Comparison of ENCODE assay signal across 24 cellular contexts in the genomic region with DNA sequence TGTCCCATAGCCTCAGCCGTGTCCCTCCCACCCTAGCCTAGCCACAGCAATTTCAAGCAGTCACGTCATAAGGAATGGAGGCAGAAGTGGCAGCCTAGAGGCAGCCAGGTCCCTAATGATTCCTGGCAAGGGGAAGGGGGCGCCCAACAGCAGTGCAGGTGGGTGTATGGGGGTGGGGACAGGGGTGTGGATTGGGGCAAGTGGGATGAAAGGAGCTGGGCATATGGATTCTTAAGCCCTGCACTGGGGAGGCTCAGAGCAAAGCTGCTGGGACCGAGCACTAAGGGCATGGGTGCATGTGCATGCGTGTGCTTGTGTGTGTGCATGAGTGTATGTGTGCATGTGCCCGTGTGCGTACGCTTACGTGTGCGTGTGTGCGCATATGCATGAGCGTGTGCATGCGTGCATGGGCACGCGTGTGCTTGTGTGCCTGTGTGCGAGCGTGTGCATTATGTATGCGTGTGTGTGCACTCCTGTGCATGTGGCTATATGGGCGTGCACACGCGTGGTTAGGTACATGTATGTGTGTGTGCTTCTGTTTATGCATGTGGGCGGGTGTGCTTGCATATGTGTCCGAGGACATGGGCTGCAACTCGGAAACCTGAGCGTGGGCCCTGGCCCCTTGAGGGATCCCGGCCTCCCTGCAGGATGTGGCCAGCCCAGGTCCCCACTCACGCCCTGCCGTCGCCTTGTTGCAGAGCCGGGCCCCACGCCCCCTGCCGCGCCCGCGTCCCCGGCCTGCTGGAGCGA. TPM values are rescaled to one million over a fixed set of nuclear protein-coding genes. Genes with fewer than 3 reads are reported as not detected.
DNase-seq lines count a peak whose midpoint lies in the region; ATAC-seq and TF ChIP-seq lines count a peak whose summit lies in the region.
"Had no signal": no experiment of that assay in that cellular context is flagged by ENCODE, and none has a peak within 500 bp of the region (broad histone marks: within the 10 kb centered on the region; RNA-seq: fewer than 3 reads in every experiment).

No MANE protein-coding gene starts in this region.

- POLR2A ChIA-PET in MCF 10A (lab: Yijun Ruan, JAX), result no interaction called here

- peaks cover 4 to 17% (median 12%) of the 10 kb centered on the region in 3 donors for H3K4me1 Mint-ChIP-seq in IgD-negative memory B cell
- H3K4me1 Mint-ChIP-seq in MCF 10A (ENCODE audit: insufficient read depth, unreplicated experiment), result peaks cover 5% of the 10 kb centered on the region
- H3K4me1 Mint-ChIP-seq: activated naive CD8-positive, alpha-beta T cell treated with anti-CD3 and anti-CD28 coated beads, Interleukin-2, amount 50 U/mL, for 24 hours; activated T-helper 17 cell treated with anti-CD3 and anti-CD28 coated beads, Interleukin-2, amount 50 U/mL, for 72 hours had no signal

- TF ChIP-seq POLR2A in gastroesophageal sphincter (IDR thresholded peaks at IDR 0.05), result no peak
- TF ChIP-seq POLR2A in tibial nerve (IDR thresholded peaks at IDR 0.05), result no peak

- no peak overlapping the region for H3K4me3 ChIP-seq in gastroesophageal sphincter
- no peak overlapping the region for H3K4me3 ChIP-seq in tibial nerve
- H3K4me3 ChIP-seq: GM23248 had no signal

- H3K4me1 ChIP-seq in ES-I3 (ENCODE audit: insufficient read depth, low read length) (peaks cover 8% of the 10 kb centered on the region; the same call in 1 of the 2 replicates), gastroesophageal sphincter (no peaks in the 10 kb centered on the region), tibial nerve (peaks cover 0 to 8% (median 0%) of the 10 kb centered on the region in 4 donors)

- peak overlapping the region; percentile 16; the same call in 1 of the 2 replicates for H3K9ac ChIP-seq in ES-I3 (ENCODE audit: low read depth, low read length)
- H3K9ac ChIP-seq: GM23248 had no signal

- H3K4me3 Mint-ChIP-seq in IgD-negative memory B cell (peak overlapping the region in 1 of 4 donors; percentile 57), MCF 10A (ENCODE audit: unreplicated experiment) (no peak overlapping the region)
- H3K4me3 Mint-ChIP-seq: activated naive CD8-positive, alpha-beta T cell treated with anti-CD3 and anti-CD28 coated beads, Interleukin-2, amount 50 U/mL, for 24 hours; activated T-helper 17 cell treated with anti-CD3 and anti-CD28 coated beads, Interleukin-2, amount 50 U/mL, for 72 hours; CD4-positive, alpha-beta T cell; dendritic cell treated with granulocyte-macrophage colony-stimulating factor and Interleukin-4, amounts not matched to agents 40 ng/mL and 50 ng/mL, for 4 days; natural killer cell treated with Interleukin-12 subunit alpha and Interleukin-12 subunit beta and Interleukin-15 and Interleukin-18, amount 100 ng/mL, for 72 hours had no signal

- H3K27me3 Mint-ChIP-seq in IgD-negative memory B cell (no peaks in the 10 kb centered on the region), MCF 10A (ENCODE audit: insufficient read depth, unreplicated experiment) (no peaks in the 10 kb centered on the region)
- H3K27me3 Mint-ChIP-seq: dendritic cell treated with granulocyte-macrophage colony-stimulating factor and Interleukin-4, amounts not matched to agents 40 ng/mL and 50 ng/mL, for 4 days had no signal

- H3K9me3 Mint-ChIP-seq in IgD-negative memory B cell (no peaks in the 10 kb centered on the region), MCF 10A (ENCODE audit: unreplicated experiment) (no peaks in the 10 kb centered on the region)
- H3K9me3 Mint-ChIP-seq: activated naive CD8-positive, alpha-beta T cell treated with anti-CD3 and anti-CD28 coated beads, Interleukin-2, amount 50 U/mL, for 24 hours; activated T-helper 17 cell treated with anti-CD3 and anti-CD28 coated beads, Interleukin-2, amount 50 U/mL, for 72 hours; CD4-positive, alpha-beta T cell; dendritic cell treated with granulocyte-macrophage colony-stimulating factor and Interleukin-4, amounts not matched to agents 40 ng/mL and 50 ng/mL, for 4 days; natural killer cell treated with Interleukin-12 subunit alpha and Interleukin-12 subunit beta and Interleukin-15 and Interleukin-18, amount 100 ng/mL, for 72 hours had no signal

- H3K9me3 ChIP-seq in ES-I3 (ENCODE audit: control insufficient read depth, insufficient read depth, low read length), result no peaks in the 10 kb centered on the region
- no peaks in the 10 kb centered on the region for H3K9me3 ChIP-seq in gastroesophageal sphincter
- H3K9me3 ChIP-seq in tibial nerve, result no peaks in the 10 kb centered on the region

- TF ChIP-seq EP300 in gastroesophageal sphincter (IDR thresholded peaks at IDR 0.05) (no peak), tibial nerve (IDR thresholded peaks at IDR 0.05) (no peak)

- WGBS in gastroesophageal sphincter (ENCODE audit: low coverage in 1 of 2), 2 donors, result 80 to 92% methylated on average over 7 to 20 of the region's 37 CpGs
- WGBS in tibial nerve, 2 donors, result 72 to 78% methylated on average over 32 to 37 of the region's 37 CpGs

- H3K27ac Mint-ChIP-seq in IgD-negative memory B cell (peak overlapping the region in 2 of 3 donors; percentile 40 to 67), MCF 10A (ENCODE audit: low read depth, unreplicated experiment) (no peak overlapping the region)
- H3K27ac Mint-ChIP-seq: activated naive CD8-positive, alpha-beta T cell treated with anti-CD3 and anti-CD28 coated beads, Interleukin-2, amount 50 U/mL, for 24 hours; activated T-helper 17 cell treated with anti-CD3 and anti-CD28 coated beads, Interleukin-2, amount 50 U/mL, for 72 hours; CD4-positive, alpha-beta T cell; dendritic cell treated with granulocyte-macrophage colony-stimulating factor and Interleukin-4, amounts not matched to agents 40 ng/mL and 50 ng/mL, for 4 days; natural killer cell treated with Interleukin-12 subunit alpha and Interleukin-12 subunit beta and Interleukin-15 and Interleukin-18, amount 100 ng/mL, for 72 hours had no signal

- H3K36me3 Mint-ChIP-seq in IgD-negative memory B cell, result peaks cover 2% of the 10 kb centered on the region
- peaks cover 7% of the 10 kb centered on the region for H3K36me3 Mint-ChIP-seq in MCF 10A (ENCODE audit: insufficient read depth, unreplicated experiment)
- H3K36me3 Mint-ChIP-seq: natural killer cell treated with Interleukin-12 subunit alpha and Interleukin-12 subunit beta and Interleukin-15 and Interleukin-18, amount 100 ng/mL, for 72 hours had no signal

- DNase-seq in 8988T (peak; percentile 18), left lobe of liver (ENCODE audit: low spot score) (peak; percentile 40), amygdala (lab: John Stamatoyannopoulos, UW) (no peak), MCF 10A (ENCODE audit: unreplicated experiment) (no peak), tibial nerve (ENCODE audit: low spot score in 2 of 2) (no peak)
- DNase-seq: activated naive CD8-positive, alpha-beta T cell treated with anti-CD3 and anti-CD28 coated beads, Interleukin-2, amount 50 U/mL, for 24 hours; CD4-positive, alpha-beta T cell; DMS79; hippocampal formation; kidney; NCI-H1417 treated with DMSO at 0.1 percent for 48 hours; NCI-H526; stimulated activated CD4-positive, alpha-beta T cell treated with anti-CD3 and anti-CD28 coated beads, Interleukin-4, amount 100 ng/mL, for 24 hours had no signal

- H3K27me3 ChIP-seq in gastroesophageal sphincter (peaks cover 53% of the 10 kb centered on the region), tibial nerve (peaks cover 0 to 7% of the 10 kb centered on the region in 2 donors)

- no peaks in the 10 kb centered on the region for H3K36me3 ChIP-seq in ES-I3 (ENCODE audit: insufficient read depth, low read length)
- no peaks in the 10 kb centered on the region for H3K36me3 ChIP-seq in gastroesophageal sphincter
- H3K36me3 ChIP-seq in tibial nerve, result peaks cover 0 to 34% (median 0%) of the 10 kb centered on the region in 3 donors

- H3K27ac ChIP-seq in gastroesophageal sphincter (no peak overlapping the region), tibial nerve (no peak overlapping the region)
- H3K27ac ChIP-seq: GM23248 had no signal

- ATAC-seq in left lobe of liver, result no peak
- no peak for ATAC-seq in gastroesophageal sphincter
- ATAC-seq: activated naive CD8-positive, alpha-beta T cell treated with anti-CD3 and anti-CD28 coated beads, Interleukin-2, amount 50 U/mL, for 24 hours had no signal

- BruUV-seq in MCF 10A (replicated peaks; lab: Mats Ljungman, UMichigan), result no TSS peak

- intact Hi-C loops in MCF 10A (cut with micrococcal nuclease), result no loop called here

- TF ChIP-seq CTCF in gastroesophageal sphincter (IDR thresholded peaks at IDR 0.05), result no peak
- TF ChIP-seq CTCF in MCF 10A (IDR thresholded peaks at IDR 0.05; ENCODE audit: unreplicated experiment), result no peak
- TF ChIP-seq CTCF in tibial nerve (IDR thresholded peaks at IDR 0.05), result no peak

- CTCF ChIA-PET in MCF 10A (lab: Yijun Ruan, JAX), result interaction anchor here (0.6 kb wide), 1 partner anchor 1360 kb away, joined by 4 read pairs; no protein-coding TSS in a partner anchor

RNA-seq across cellular contexts. Expression of a gene that starts 34.1 kb away (rescaled TPM):
- polyA plus RNA-seq in IgD-negative memory B cell, result 64.5 TPM
- total RNA-seq in left lobe of liver (3.0 TPM), gastroesophageal sphincter (1 to 10 TPM; 2.8 to 8.0 (median 3.8) TPM), MCF 10A (2022) (1.4 and 2.4 TPM in 2 replicates), tibial nerve (10 to 100 TPM in 1 of 4 donors, 1 to 10 TPM in 3; 2.4 to 10.8 (median 7.6) TPM)

RNA-seq across cellular contexts. Expression of a gene that starts 35.5 kb away (rescaled TPM):
- polyA plus RNA-seq in IgD-negative memory B cell, result 0.36 TPM
- not detected for total RNA-seq in left lobe of liver
- total RNA-seq in gastroesophageal sphincter, result not detected
- total RNA-seq in MCF 10A (2022), result not detected in 2 replicates
- not detected for total RNA-seq in tibial nerve
- total RNA-seq: activated T-helper 17 cell treated with anti-CD3 and anti-CD28 coated beads, Interleukin-2, amount 50 U/mL, for 72 hours; CD4-positive, alpha-beta T cell; GM23248; kidney; M059J; natural killer cell treated with Interleukin-12 subunit alpha and Interleukin-12 subunit beta and Interleukin-15 and Interleukin-18, amount 100 ng/mL, for 72 hours; OCI-LY7; posterior vena cava; subcutaneous adipose tissue had no signal
- polyA plus RNA-seq: GM23248 had no signal

Comparison
In these comparisons a context has a peak if more than half of its experiments do, and no peak if none do; other contexts are left out.
1. DNase-seq: peak in 8988T (single experiment) and left lobe of liver (single experiment); none in amygdala (0 of 56), MCF 10A (single experiment) and tibial nerve (0 of 2).